14 cellular contexts compared by ENCODE assay signal in the genomic region with DNA sequence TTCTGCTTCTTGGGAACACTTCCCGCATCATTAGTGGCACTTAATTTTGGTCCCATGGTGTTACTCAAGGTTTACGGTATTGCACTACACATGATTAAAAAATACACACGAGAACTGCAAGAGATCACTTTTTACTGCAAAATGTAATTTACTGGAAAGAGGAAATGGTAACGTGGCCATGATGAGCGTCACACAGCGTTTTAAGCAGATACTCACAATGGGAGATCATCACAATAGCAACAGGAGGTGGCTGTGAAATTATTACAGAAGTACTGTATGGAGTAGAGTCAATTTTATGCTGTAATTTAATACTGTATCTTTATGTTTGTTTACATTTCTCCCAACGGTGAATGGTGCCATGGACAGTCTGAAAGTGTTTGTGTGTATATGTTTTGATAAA.
"Had no signal": no experiment of that assay in that cellular context is flagged by ENCODE, and none has a peak within 500 bp of the region (broad histone marks: within the 10 kb centered on the region; RNA-seq: fewer than 3 reads in every experiment).

No MANE protein-coding gene starts in this region.

- H3K4me1 ChIP-seq: ascending aorta, breast epithelium, left ventricle myocardium inferior, parathyroid adenoma had no signal

- H3K27ac ChIP-seq: ascending aorta, breast epithelium, left ventricle myocardium inferior, neutrophil, parathyroid adenoma had no signal

- DNase-seq: activated CD4-positive, CD25-positive, alpha-beta regulatory T cell treated with anti-CD3 and anti-CD28 coated beads, Interleukin-2, amount 50 U/mL, for 72 hours; activated naive CD4-positive, alpha-beta T cell treated with Interleukin-2 at 50 U/mL for 16 hours; activated naive CD8-positive, alpha-beta T cell treated with anti-CD3 and anti-CD28 coated beads, Interleukin-2, amount 50 U/mL, for 24 hours; cerebellar nuclear complex; effector CD8-positive, alpha-beta T cell; foreskin fibroblast; glutamatergic neuron; left ventricle myocardium inferior; naive thymus-derived CD8-positive, alpha-beta T cell; stimulated activated CD4-positive, alpha-beta T cell treated with anti-CD3 and anti-CD28 coated beads, Interleukin-12 subunit alpha, Interleukin-12 subunit beta, amount 100 ng/mL, for 4 hours had no signal

- H3K9ac ChIP-seq: parathyroid adenoma had no signal

- H3K27me3 ChIP-seq: ascending aorta, breast epithelium, neutrophil had no signal

- H2AFZ ChIP-seq: parathyroid adenoma had no signal

- H3K4me3 ChIP-seq: ascending aorta, breast epithelium, left ventricle myocardium inferior had no signal

- H3K36me3 ChIP-seq: ascending aorta, breast epithelium, left ventricle myocardium inferior, neutrophil had no signal

- H3K79me2 ChIP-seq: parathyroid adenoma had no signal

- H3K9me3 ChIP-seq: ascending aorta, neutrophil had no signal
